1 cellular context compared by ENCODE assay signal in genomic region chr16:3501783-3502400, GRCh38.
TF ChIP-seq lines count a peak whose summit lies in the region.

No MANE protein-coding gene starts in this region.

TF ChIP-seq in HEK293, 187 proteins besides CTCF, POLR2A, EP300 and RAD21 (continued from another document):
- TF ChIP-seq TSHZ1 (tag by site-specific recombination; IDR thresholded peaks at IDR 0.05; ENCODE audit: borderline replicate concordance) = no peak
